ENCODE assay signal across 13 cellular contexts in the genomic region with DNA sequence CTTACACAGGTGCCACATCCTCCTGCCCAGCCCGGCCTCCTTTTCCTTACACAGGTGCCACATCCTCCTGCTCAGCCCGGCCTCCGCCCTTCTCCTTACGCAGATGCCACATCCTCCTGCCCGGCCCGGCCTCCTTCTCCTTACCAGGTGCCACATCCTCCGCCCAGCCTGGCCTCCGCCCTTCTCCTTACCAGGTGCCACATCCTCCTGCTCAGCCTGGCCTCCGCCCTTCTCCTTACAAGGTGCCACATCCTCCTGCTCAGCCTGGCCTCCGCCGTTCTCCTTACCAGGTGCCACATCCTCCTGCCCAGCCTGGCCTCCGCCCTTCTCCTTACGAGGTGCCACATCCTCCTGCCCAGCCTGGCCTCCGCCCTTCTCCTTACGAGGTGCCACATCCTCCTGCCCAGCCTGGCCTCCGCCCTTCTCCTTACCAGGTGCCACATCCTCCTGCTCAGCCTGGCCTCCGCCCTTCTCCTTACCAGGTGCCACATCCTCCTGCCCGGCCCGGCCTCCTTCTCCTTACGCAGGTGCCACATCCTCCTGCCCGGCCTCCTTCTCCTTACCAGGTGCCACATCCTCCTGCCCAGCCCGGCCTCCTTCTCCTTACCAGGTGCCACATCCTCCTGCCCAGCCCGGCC. TPM values are rescaled to one million over a fixed set of nuclear protein-coding genes. Genes with fewer than 3 reads are reported as not detected.
A peak's percentile ranks its signal among the peaks of the same experiment; 100 is the strongest.
DNase-seq lines count a peak whose midpoint lies in the region; ATAC-seq, FAIRE-seq and TF ChIP-seq lines count a peak whose summit lies in the region.
"Not testable (repeated sequence)": the region's sequence is repeated elsewhere in the genome, so short reads cannot be mapped to it uniquely, and the experiment has no call there.
"Had no signal": no experiment of that assay in that cellular context is flagged by ENCODE, and none has a peak within 500 bp of the region (broad histone marks: within the 10 kb centered on the region; RNA-seq: fewer than 3 reads in every experiment).

No MANE protein-coding gene starts in this region.

- H3K27me3 Mint-ChIP-seq in MCF 10A (ENCODE audit: insufficient read depth, unreplicated experiment), result peaks cover 63% of the 10 kb centered on the region

- H3K4me3 Mint-ChIP-seq in MCF 10A (ENCODE audit: unreplicated experiment); stimulated activated effector memory CD8-positive, alpha-beta T cell treated with anti-CD3 and anti-CD28 coated beads, Interleukin-12 subunit alpha, Interleukin-12 subunit beta, amount 100 ng/mL, for 72 hours: not testable (repeated sequence)

- H3K4me1 ChIP-seq in colonic mucosa; aorta (ENCODE audit: control insufficient read depth in 1 of 2, insufficient read depth in 2 of 2, low read length in 2 of 2): not testable (repeated sequence)
- H3K4me1 ChIP-seq in mucosa of rectum (ENCODE audit: control insufficient read depth in 2 of 2, insufficient read depth in 2 of 2, low read length in 2 of 2), result peaks cover 0 to 22% of the 10 kb centered on the region in 2 donors

- peak overlapping the region; percentile 12 for H3K27ac Mint-ChIP-seq in MCF 10A (ENCODE audit: low read depth, unreplicated experiment)
- peak overlapping the region; percentile 9 for H3K27ac Mint-ChIP-seq in stimulated activated effector memory CD8-positive, alpha-beta T cell treated with anti-CD3 and anti-CD28 coated beads, Interleukin-12 subunit alpha, Interleukin-12 subunit beta, amount 100 ng/mL, for 72 hours

- not testable (repeated sequence) for H3K4me1 Mint-ChIP-seq in MCF 10A (ENCODE audit: insufficient read depth, unreplicated experiment); stimulated activated effector memory CD8-positive, alpha-beta T cell treated with anti-CD3 and anti-CD28 coated beads, Interleukin-12 subunit alpha, Interleukin-12 subunit beta, amount 100 ng/mL, for 72 hours

- not testable (repeated sequence) for H3K4me3 ChIP-seq in colonic mucosa; mucosa of rectum (ENCODE audit: low read length in 2 of 2); aorta (ENCODE audit: low read length in 2 of 2)

- TF ChIP-seq CTCF in MCF 10A (IDR thresholded peaks at IDR 0.05; ENCODE audit: unreplicated experiment); colonic mucosa (IDR thresholded peaks at IDR 0.05): not testable (repeated sequence)

- CTCF ChIA-PET in MCF 10A (lab: Yijun Ruan, JAX), result not testable (repeated sequence)

- H3K9me3 Mint-ChIP-seq in MCF 10A (ENCODE audit: unreplicated experiment); stimulated activated effector memory CD8-positive, alpha-beta T cell treated with anti-CD3 and anti-CD28 coated beads, Interleukin-12 subunit alpha, Interleukin-12 subunit beta, amount 100 ng/mL, for 72 hours: not testable (repeated sequence)

- peak; percentile 26 for FAIRE-seq in HTR-8/SVneo (lab: Jason Lieb, UNC)

- WGBS in aorta, 2 donors, result 95 to 96% methylated on average over 22 of the region's 23 CpGs

- not testable (repeated sequence) for H3K36me3 Mint-ChIP-seq in MCF 10A (ENCODE audit: insufficient read depth, unreplicated experiment); stimulated activated effector memory CD8-positive, alpha-beta T cell treated with anti-CD3 and anti-CD28 coated beads, Interleukin-12 subunit alpha, Interleukin-12 subunit beta, amount 100 ng/mL, for 72 hours

- H3K27me3 ChIP-seq in colonic mucosa; mucosa of rectum (ENCODE audit: control insufficient read depth in 2 of 2, insufficient read depth in 2 of 2, low read length in 2 of 2); aorta (ENCODE audit: control insufficient read depth in 1 of 2, insufficient read depth in 2 of 2, low read length in 1 of 2): not testable (repeated sequence)

- not testable (repeated sequence) for BruUV-seq in MCF 10A (replicated peaks; lab: Mats Ljungman, UMichigan)

- POLR2A ChIA-PET in MCF 10A (lab: Yijun Ruan, JAX), result not testable (repeated sequence)

- not testable (repeated sequence) for H3K27ac ChIP-seq in colonic mucosa; aorta (ENCODE audit: low read depth in 1 of 2, low read length in 2 of 2)
- peak overlapping the region; percentile 23 to 65 for H3K27ac ChIP-seq in mucosa of rectum (ENCODE audit: low read depth in 2 of 2, low read length in 2 of 2)

- not testable (repeated sequence) for H3K9me3 ChIP-seq in colonic mucosa; mucosa of rectum (ENCODE audit: control insufficient read depth in 2 of 2, low read length in 2 of 2); aorta (ENCODE audit: control insufficient read depth, low read length)

- not testable (repeated sequence) for H3K9ac ChIP-seq in colonic mucosa (ENCODE audit: low read depth in 2 of 2, low read length in 2 of 2); mucosa of rectum (ENCODE audit: low read depth in 1 of 2, low read length in 2 of 2)

- intact Hi-C loops in MCF 10A (cut with micrococcal nuclease); colonic mucosa (cut with DNase I); posterior vena cava (cut with DNase I); aorta (cut with DNase I): not testable (repeated sequence)

- ATAC-seq in stimulated activated effector memory CD8-positive, alpha-beta T cell treated with anti-CD3 and anti-CD28 coated beads, Interleukin-12 subunit alpha, Interleukin-12 subunit beta, amount 100 ng/mL, for 72 hours; aorta (ENCODE audit: low FRiP score): not testable (repeated sequence)

- H3K36me3 ChIP-seq in colonic mucosa; mucosa of rectum (ENCODE audit: control insufficient read depth in 2 of 2, insufficient read depth in 2 of 2, low read length in 2 of 2); aorta (ENCODE audit: control insufficient read depth in 1 of 2, insufficient read depth in 2 of 2, low read length in 1 of 2): not testable (repeated sequence)

- not testable (repeated sequence) for DNase-seq in HTR-8/SVneo (ENCODE audit: insufficient read length, low spot score); MCF 10A (ENCODE audit: unreplicated experiment); stimulated activated effector memory CD8-positive, alpha-beta T cell treated with anti-CD3 and anti-CD28 coated beads, Interleukin-12 subunit alpha, Interleukin-12 subunit beta, amount 100 ng/mL, for 72 hours (ENCODE audit: low spot score in 2 of 2)
- DNase-seq in colonic mucosa (peak; percentile 65), islet precursor cell (peak; percentile 37), posterior vena cava (ENCODE audit: low spot score) (peak; percentile 56), aorta (peak; percentile 23 to 33)

RNA-seq across cellular contexts. Expression of gene MUC4, which starts 4.7 kb away (rescaled TPM):
- not detected in 2 replicates for total RNA-seq in MCF 10A (2022)
- total RNA-seq in colonic mucosa, result 100 to 1,000 TPM; 150 to 203 TPM
- total RNA-seq in posterior vena cava, result not detected
- total RNA-seq in aorta, result under 1 TPM in 1 of 2 donors, not detected in 1; 0.06 TPM
- under 1 TPM; 0.08 to 0.25 TPM for polyA plus RNA-seq in aorta
- total RNA-seq: CD4-positive, alpha-beta T cell; Daoy; H4 had no signal
- polyA plus RNA-seq: CD14-positive monocyte; CD8-positive, alpha-beta memory T cell had no signal

Comparison
In these comparisons a context has a peak if more than half of its experiments do, and no peak if none do; other contexts are left out.
1. RNA of gene MUC4, which starts 4.7 kb away (total RNA-seq): 150 to 203 TPM in colonic mucosa; 0.06 TPM in aorta, not detected in MCF 10A and not detected in posterior vena cava; every median in the first group is over 100 times any median in the second.